ENCODE assay signal across 31 cellular contexts in the genomic region with DNA sequence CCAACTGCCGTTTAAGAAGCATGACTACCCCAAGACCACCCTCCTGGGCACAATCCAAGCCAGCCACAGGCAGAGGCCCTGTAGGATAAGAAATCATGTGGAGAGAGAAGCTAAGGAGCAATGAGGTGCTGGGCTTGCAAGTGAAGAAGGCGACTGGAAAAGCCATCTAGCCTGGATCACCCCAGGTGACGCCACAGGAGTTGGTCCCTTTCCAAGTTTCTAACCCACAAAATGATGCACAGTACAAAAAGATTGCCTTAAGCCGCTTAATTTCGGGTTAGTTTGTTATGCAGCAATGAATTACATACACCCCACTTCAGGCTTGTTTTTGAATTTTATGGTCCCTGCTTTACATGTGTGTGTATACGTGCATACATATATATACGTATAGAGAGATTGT. TPM values are rescaled to one million over a fixed set of nuclear protein-coding genes. Genes with fewer than 3 reads are reported as not detected.
"Had no signal": no experiment of that assay in that cellular context is flagged by ENCODE, and none has a peak within 500 bp of the region (broad histone marks: within the 10 kb centered on the region; RNA-seq: fewer than 3 reads in every experiment).

No MANE protein-coding gene starts in this region.

- H3K36me3 Mint-ChIP-seq: activated naive CD4-positive, alpha-beta T cell treated with anti-CD3 and anti-CD28 coated beads, Interleukin-2, amount 50 U/mL, for 72 hours; brain had no signal

- H3K27me3 ChIP-seq: adrenal gland, Peyer's patch, SJSA1 had no signal

- FAIRE-seq: astrocyte, TTC549 had no signal

- H3K4me1 Mint-ChIP-seq: activated CD4-positive, alpha-beta T cell treated with anti-CD3 and anti-CD28 coated beads for 36 hours; activated CD4-positive, alpha-beta T cell treated with anti-CD3 and anti-CD28 coated beads, Interleukin-2, amount 10 ng/mL, durations not matched to agents 7 days and 5 days had no signal

- H3K9me3 ChIP-seq: Peyer's patch, SK-N-SH had no signal

- H3K4me3 ChIP-seq: adrenal gland, Peyer's patch, SJSA1 had no signal

- H3K9ac ChIP-seq: SK-N-SH had no signal

- H3K4me3 Mint-ChIP-seq: activated CD4-positive, alpha-beta T cell treated with anti-CD3 and anti-CD28 coated beads for 36 hours; activated CD4-positive, alpha-beta T cell treated with anti-CD3 and anti-CD28 coated beads, Interleukin-2, amount 10 ng/mL, durations not matched to agents 7 days and 5 days; activated CD8-positive, alpha-beta T cell treated with anti-CD3 and anti-CD28 coated beads, Interleukin-2, amount 10 ng/mL, durations not matched to agents 7 days and 5 days; activated naive CD4-positive, alpha-beta T cell treated with anti-CD3 and anti-CD28 coated beads for 36 hours; activated T-cell treated with anti-CD3 and anti-CD28 coated beads, Interleukin-2, amount 50 U/mL, for 24 hours; brain; T-helper 1 cell treated with Interleukin-12 subunit alpha and Interleukin-12 subunit beta and Interleukin-4 antibody, amounts not matched to agents 30 μg/mL and 1 μg/mL, for 36 hours; T-helper 2 cell treated with Interferon-gamma antibody and Interleukin-4, amounts not matched to agents 5 μg/mL and 100 μg/mL, for 36 hours had no signal

- H3K27ac ChIP-seq: adrenal gland, Peyer's patch, SJSA1 had no signal

- DNase-seq: activated CD4-positive, alpha-beta T cell treated with anti-CD3 and anti-CD28 coated beads for 36 hours; activated CD4-positive, alpha-beta T cell treated with anti-CD3 and anti-CD28 coated beads, Interleukin-2, amount 10 ng/mL, durations not matched to agents 7 days and 5 days; activated CD4-positive, alpha-beta T cell treated with anti-CD3 and anti-CD28 coated beads, Interleukin-2, amount 50 U/mL, for 48 hours; activated CD8-positive, alpha-beta T cell treated with anti-CD3 and anti-CD28 coated beads, Interleukin-2, amount 10 ng/mL, durations not matched to agents 7 days and 5 days; activated gamma-delta T cell; activated naive CD4-positive, alpha-beta T cell treated with anti-CD3 and anti-CD28 coated beads for 36 hours; activated T-cell treated with anti-CD3 and anti-CD28 coated beads, Interleukin-2, amount 50 U/mL, for 24 hours; adrenal gland; central memory CD4-positive, alpha-beta T cell; Karpas-422; MM.1S; NCI-H1092 treated with DMSO at 0.1 percent for 48 hours; NCI-H1417; NCI-H1694; NCI-H1930; NCI-H2081 treated with DMSO at 0.1 percent for 48 hours; NCI-H226; NCI-H524 treated with DMSO at 0.1 percent for 48 hours; PC-3; Peyer's patch; RPMI8226; SHP77 treated with DMSO at 0.1 percent for 48 hours; SK-N-SH had no signal

- H3K27me3 Mint-ChIP-seq: activated CD4-positive, alpha-beta T cell treated with anti-CD3 and anti-CD28 coated beads for 36 hours; activated CD4-positive, alpha-beta T cell treated with anti-CD3 and anti-CD28 coated beads, Interleukin-2, amount 10 ng/mL, durations not matched to agents 7 days and 5 days; activated T-cell treated with anti-CD3 and anti-CD28 coated beads, Interleukin-2, amount 50 U/mL, for 24 hours had no signal

- H3K36me3 ChIP-seq: adrenal gland, Peyer's patch, SJSA1 had no signal

- H3K27ac Mint-ChIP-seq: activated CD4-positive, alpha-beta T cell treated with anti-CD3 and anti-CD28 coated beads for 36 hours; activated CD4-positive, alpha-beta T cell treated with anti-CD3 and anti-CD28 coated beads, Interleukin-2, amount 10 ng/mL, durations not matched to agents 7 days and 5 days; activated CD8-positive, alpha-beta T cell treated with anti-CD3 and anti-CD28 coated beads, Interleukin-2, amount 10 ng/mL, durations not matched to agents 7 days and 5 days; activated naive CD4-positive, alpha-beta T cell treated with anti-CD3 and anti-CD28 coated beads for 36 hours; activated naive CD4-positive, alpha-beta T cell treated with anti-CD3 and anti-CD28 coated beads, Interleukin-2, amount 50 U/mL, for 72 hours; activated T-cell treated with anti-CD3 and anti-CD28 coated beads, Interleukin-2, amount 50 U/mL, for 24 hours; activated T-helper 2 cell treated with anti-CD3 and anti-CD28 coated beads, Interferon-gamma antibody, Interleukin-2, Interleukin-4, amounts not matched to agents 10 μg/mL and 5 μg/mL and 100 μg/mL, durations not matched to agents 14 hours and 24 hours and 36 hours; T-helper 1 cell treated with Interleukin-12 subunit alpha and Interleukin-12 subunit beta and Interleukin-4 antibody, amounts not matched to agents 30 μg/mL and 1 μg/mL, for 36 hours; T-helper 2 cell treated with Interferon-gamma antibody and Interleukin-4, amounts not matched to agents 5 μg/mL and 100 μg/mL, for 36 hours had no signal

- H3K4me1 ChIP-seq: adrenal gland, Peyer's patch had no signal

- H3K4me2 ChIP-seq: SK-N-SH had no signal

RNA-seq across cellular contexts. Expression of gene ZFP42, which starts 17.0 kb away (rescaled TPM):
- total RNA-seq: activated CD4-positive, alpha-beta T cell treated with anti-CD3 and anti-CD28 coated beads for 36 hours; activated CD4-positive, alpha-beta T cell treated with anti-CD3 and anti-CD28 coated beads, Interleukin-2, amount 10 ng/mL, durations not matched to agents 7 days and 5 days; activated CD8-positive, alpha-beta T cell treated with anti-CD3 and anti-CD28 coated beads, Interleukin-2, amount 10 ng/mL, durations not matched to agents 7 days and 5 days; activated naive CD4-positive, alpha-beta T cell treated with anti-CD3 and anti-CD28 coated beads for 36 hours; activated naive CD4-positive, alpha-beta T cell treated with anti-CD3 and anti-CD28 coated beads, Interleukin-2, amount 50 U/mL, for 72 hours; activated T-helper 2 cell treated with anti-CD3 and anti-CD28 coated beads, Interferon-gamma antibody, Interleukin-2, Interleukin-4, amounts not matched to agents 10 μg/mL and 5 μg/mL and 100 μg/mL, durations not matched to agents 14 hours and 24 hours and 36 hours; PC-3; Peyer's patch; SJSA1 had no signal
- polyA plus RNA-seq: adrenal gland, SK-N-SH had no signal
